Comparison of ENCODE assay signal across 11 cellular contexts in genomic region chr1:22176258-22176657, GRCh38. TPM values are rescaled to one million over a fixed set of nuclear protein-coding genes. Genes with fewer than 3 reads are reported as not detected.
DNase-seq lines count a peak whose midpoint lies in the region; ATAC-seq and TF ChIP-seq lines count a peak whose summit lies in the region.
"Had no signal": no experiment of that assay in that cellular context is flagged by ENCODE, and none has a peak within 500 bp of the region (broad histone marks: within the 10 kb centered on the region; RNA-seq: fewer than 3 reads in every experiment).

No MANE protein-coding gene starts in this region.

- intact Hi-C loops in esophagus muscularis mucosa (cut with DNase I) = no loop called here

- H3K27me3 Mint-ChIP-seq in activated T-cell treated with anti-CD3 and anti-CD28 coated beads, Interleukin-2, amount 50 U/mL, for 24 hours = no peaks in the 10 kb centered on the region
- peaks cover 28% of the 10 kb centered on the region for H3K27me3 Mint-ChIP-seq in osteocyte (ENCODE audit: unreplicated experiment)

- TF ChIP-seq EP300 in esophagus muscularis mucosa (IDR thresholded peaks at IDR 0.05) = no peak

- DNase-seq in activated T-cell treated with anti-CD3 and anti-CD28 coated beads, Interleukin-2, amount 50 U/mL, for 24 hours = peak; percentile 34
- DNase-seq in T1000 (lab: John Stamatoyannopoulos, UW) = no peak
- no peak for DNase-seq in osteocyte (ENCODE audit: extremely low spot score, unreplicated experiment)
- no peak for DNase-seq in foreskin fibroblast
- DNase-seq in esophagus muscularis mucosa (ENCODE audit: extremely low spot score) = no peak
- DNase-seq: cortex of kidney, OCI-M1 had no signal

- H3K4me3 Mint-ChIP-seq in activated T-cell treated with anti-CD3 and anti-CD28 coated beads, Interleukin-2, amount 50 U/mL, for 24 hours = no peak overlapping the region
- no peak overlapping the region for H3K4me3 Mint-ChIP-seq in osteocyte (ENCODE audit: unreplicated experiment)
- H3K4me3 Mint-ChIP-seq: neural progenitor cell had no signal

- H3K36me3 ChIP-seq in BLaER1 (no peaks in the 10 kb centered on the region), esophagus muscularis mucosa (no peaks in the 10 kb centered on the region)
- H3K36me3 ChIP-seq: neural progenitor cell had no signal

- no peaks in the 10 kb centered on the region for H3K9me3 Mint-ChIP-seq in activated T-cell treated with anti-CD3 and anti-CD28 coated beads, Interleukin-2, amount 50 U/mL, for 24 hours
- H3K9me3 Mint-ChIP-seq in osteocyte (ENCODE audit: unreplicated experiment) = no peaks in the 10 kb centered on the region
- H3K9me3 Mint-ChIP-seq: neural progenitor cell had no signal

- H3K9ac ChIP-seq in BLaER1 = no peak overlapping the region
- H3K9ac ChIP-seq: neural progenitor cell had no signal

- H3K4me1 ChIP-seq in BLaER1 (peaks cover 36% of the 10 kb centered on the region), esophagus muscularis mucosa (no peaks in the 10 kb centered on the region)
- H3K4me1 ChIP-seq: neural progenitor cell had no signal

- peaks cover 7% of the 10 kb centered on the region; the same call in 1 of the 2 replicates for H3K9me3 ChIP-seq in BLaER1
- peaks cover 0 to 6% (median 0%) of the 10 kb centered on the region in 4 donors for H3K9me3 ChIP-seq in esophagus muscularis mucosa

- no peak overlapping the region for H3K27ac ChIP-seq in BLaER1
- H3K27ac ChIP-seq in esophagus muscularis mucosa (replicated peaks in 1 of 4) = no peak overlapping the region
- H3K27ac ChIP-seq: neural progenitor cell had no signal

- peak; percentile 71 for ATAC-seq in GM19025 (IDR thresholded peaks at IDR 0.05; ENCODE audit: low read depth, unreplicated experiment)
- peak; percentile 64 for ATAC-seq in HG03196 (IDR thresholded peaks at IDR 0.05; ENCODE audit: unreplicated experiment)

- H3K4me1 Mint-ChIP-seq in activated T-cell treated with anti-CD3 and anti-CD28 coated beads, Interleukin-2, amount 50 U/mL, for 24 hours (ENCODE audit: low read depth) = peaks cover 20% of the 10 kb centered on the region
- no peaks in the 10 kb centered on the region for H3K4me1 Mint-ChIP-seq in osteocyte (ENCODE audit: unreplicated experiment)

- no peak for TF ChIP-seq CTCF in osteocyte (IDR thresholded peaks at IDR 0.05)
- no peak for TF ChIP-seq CTCF in foreskin fibroblast (IDR thresholded peaks at IDR 0.05; ENCODE audit: low read depth, low read length)
- no peak for TF ChIP-seq CTCF in esophagus muscularis mucosa (IDR thresholded peaks at IDR 0.05)

- no peak overlapping the region for H3K27ac Mint-ChIP-seq in activated T-cell treated with anti-CD3 and anti-CD28 coated beads, Interleukin-2, amount 50 U/mL, for 24 hours
- H3K27ac Mint-ChIP-seq in osteocyte (ENCODE audit: unreplicated experiment) = no peak overlapping the region
- H3K27ac Mint-ChIP-seq: neural progenitor cell had no signal

- H3K4me2 ChIP-seq in BLaER1 = peak overlapping the region; percentile 40
- H3K4me2 ChIP-seq: neural progenitor cell had no signal

- H3K27me3 ChIP-seq in BLaER1 = no peaks in the 10 kb centered on the region
- no peaks in the 10 kb centered on the region for H3K27me3 ChIP-seq in esophagus muscularis mucosa

- H4K20me1 ChIP-seq in BLaER1 = no peaks in the 10 kb centered on the region

- no peaks in the 10 kb centered on the region for H3K36me3 Mint-ChIP-seq in activated T-cell treated with anti-CD3 and anti-CD28 coated beads, Interleukin-2, amount 50 U/mL, for 24 hours (ENCODE audit: low read depth)
- no peaks in the 10 kb centered on the region for H3K36me3 Mint-ChIP-seq in osteocyte (ENCODE audit: unreplicated experiment)
- H3K36me3 Mint-ChIP-seq: neural progenitor cell had no signal

- H3K4me3 ChIP-seq in BLaER1 (no peak overlapping the region), foreskin fibroblast (ENCODE audit: low read depth in 1 of 2, low read length in 2 of 2) (no peak overlapping the region), esophagus muscularis mucosa (no peak overlapping the region)
- H3K4me3 ChIP-seq: neural progenitor cell had no signal

- WGBS in esophagus muscularis mucosa = 79% methylated on average over 3 of the region's 5 CpGs

- no peak for TF ChIP-seq POLR2A in esophagus muscularis mucosa (IDR thresholded peaks at IDR 0.05; ENCODE audit: low read depth)

RNA-seq across cellular contexts. Expression of gene WNT4, which starts 33.4 kb away (rescaled TPM):
- total RNA-seq in osteocyte (0.13 and 0.19 TPM in 2 replicates), esophagus muscularis mucosa (under 1 TPM in 3 of 4 donors, not detected in 1; 0.19 to 0.33 (median 0.29) TPM)
